In the genomic region with DNA sequence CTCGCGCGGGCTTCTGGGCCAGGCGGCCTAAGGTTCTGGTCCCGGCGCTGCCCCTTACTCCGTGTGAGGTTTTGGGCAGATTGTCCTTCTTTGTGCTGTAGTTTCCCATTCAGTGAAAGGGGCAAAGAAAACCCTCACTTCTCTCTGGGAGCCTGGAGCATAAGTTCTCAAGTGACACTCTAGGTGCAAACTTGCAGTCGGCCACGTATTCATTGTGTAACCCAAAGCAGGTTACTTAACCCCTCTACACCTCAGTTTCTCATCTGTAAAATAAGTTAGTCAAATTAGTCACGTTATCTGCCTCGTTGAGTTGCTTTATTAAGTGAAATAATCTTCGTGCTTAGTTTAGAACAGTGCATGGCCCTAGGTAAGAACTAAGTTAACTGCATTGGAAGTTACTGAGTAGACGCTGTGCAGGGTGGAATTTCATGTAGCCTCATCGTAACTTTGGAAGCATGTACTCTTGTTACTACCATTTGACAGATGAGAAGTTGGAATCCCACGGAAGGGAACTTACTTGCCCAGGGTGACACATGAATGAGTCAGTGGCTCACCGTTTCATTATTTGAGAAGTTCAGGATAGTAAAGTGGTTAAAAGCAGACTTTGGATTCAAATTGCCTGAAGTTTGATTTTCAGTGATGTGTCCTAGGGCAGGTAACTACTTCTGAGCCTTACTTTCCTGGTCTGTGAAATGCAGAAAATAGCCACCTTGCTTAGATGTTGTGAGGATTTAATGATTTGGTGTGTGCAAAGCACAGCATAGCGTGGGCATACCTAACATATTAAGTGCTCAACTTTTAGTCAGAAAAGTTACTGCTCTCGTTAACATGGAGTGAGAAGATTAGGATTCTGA, we compare ENCODE assay signal across 8 cellular contexts. TPM values are rescaled to one million over a fixed set of nuclear protein-coding genes. Genes with fewer than 3 reads are reported as not detected.
DNase-seq lines count a peak whose midpoint lies in the region; ATAC-seq, FAIRE-seq and TF ChIP-seq lines count a peak whose summit lies in the region.

No MANE protein-coding gene starts in this region.

- in situ Hi-C loops in KBM-7 (cut with MboI; ENCODE audit: low pct_unique_long_range_greater_than_20kb, low sequenced_read_pairs) = no loop called here

- BruUV-seq in Calu3 (replicated peaks; lab: Mats Ljungman, UMichigan) = TSS peak; percentile 56

- no peaks in the 10 kb centered on the region for H3K27me3 ChIP-seq in adipocyte (replicated peaks; ENCODE audit: control insufficient read depth, insufficient read depth, low read length)
- no peaks in the 10 kb centered on the region for H3K27me3 ChIP-seq in keratinocyte (ENCODE audit: control insufficient read depth, extremely low read depth, insufficient read depth, low read length)
- no peaks in the 10 kb centered on the region for H3K27me3 ChIP-seq in stomach smooth muscle (ENCODE audit: control insufficient read depth in 1 of 2, insufficient read depth in 2 of 2, low read length in 2 of 2)

- H3K9me1 ChIP-seq in keratinocyte (ENCODE audit: control insufficient read depth, extremely low read depth, insufficient read depth, low read length) = peaks cover 2% of the 10 kb centered on the region

- H3K9me3 ChIP-seq in adipocyte (ENCODE audit: control insufficient read depth, low read length) (no peaks in the 10 kb centered on the region), keratinocyte (ENCODE audit: control insufficient read depth, low read depth, low read length) (no peaks in the 10 kb centered on the region), stomach smooth muscle (ENCODE audit: control insufficient read depth in 2 of 2, low read length in 2 of 2) (no peaks in the 10 kb centered on the region)

- no peak for TF ChIP-seq CTCF in Calu3 (IDR thresholded peaks at IDR 0.05; ENCODE audit: unreplicated experiment)
- no peak for TF ChIP-seq CTCF in keratinocyte (optimal IDR thresholded peaks at IDR 0.05 in 1 of 3, IDR thresholded peaks at IDR 0.05 in 1 of 3, conservative IDR thresholded peaks at IDR 0.05 in 1 of 3; ENCODE audit: extremely low read depth in 1 of 3, insufficient read depth in 2 of 3, low read length in 3 of 3)

- peaks cover 54% of the 10 kb centered on the region for H3K79me2 ChIP-seq in keratinocyte (ENCODE audit: control insufficient read depth, insufficient read depth, low read length)

- peak overlapping the region; percentile 77 for H3K4me3 Mint-ChIP-seq in Calu3 (ENCODE audit: low read depth, unreplicated experiment)

- peak overlapping the region; percentile 100 for H3K9ac ChIP-seq in adipocyte (ENCODE audit: low read length)
- H3K9ac ChIP-seq in keratinocyte (ENCODE audit: control insufficient read depth, extremely low read depth, insufficient read depth, low read length) = peak overlapping the region; percentile 94
- peak overlapping the region; percentile 94 to 96 for H3K9ac ChIP-seq in stomach smooth muscle (ENCODE audit: low read length in 2 of 2)

- DNase-seq in Calu3 (no peak), KBM-7 (peak; percentile 44), adipocyte (ENCODE audit: low read depth) (peak; percentile 68), keratinocyte (ENCODE audit: low read depth, low spot score) (peak; percentile 26), retina (no peak)

- H3K4me1 Mint-ChIP-seq in Calu3 (ENCODE audit: low read depth, unreplicated experiment) = peaks cover 36% of the 10 kb centered on the region

- CTCF ChIA-PET in Calu3 (lab: Charles Lee) = interaction anchor here (2.0 to 2.5 kb wide), 3 partner anchors 12 to 85 kb away, joined by 10 to 19 read pairs (median 10); partner anchors contain the start of gene RBL1

- peak overlapping the region; percentile 80 for H3K4me2 ChIP-seq in keratinocyte (ENCODE audit: control insufficient read depth, extremely low read depth, insufficient read depth, low read depth, low read length)

- ATAC-seq in GM21423 (IDR thresholded peaks at IDR 0.05; ENCODE audit: unreplicated experiment) = no peak
- no peak for ATAC-seq in HG03460 (IDR thresholded peaks at IDR 0.05; ENCODE audit: unreplicated experiment)

- no peaks in the 10 kb centered on the region for H3K27me3 Mint-ChIP-seq in Calu3 (ENCODE audit: unreplicated experiment)

- dilution Hi-C loops in keratinocyte (cut with MboI; ENCODE audit: extremely low pct_ligation_motif_present, low sequenced_read_pairs) = no loop called here

- peaks cover 11% of the 10 kb centered on the region for H4K20me1 ChIP-seq in keratinocyte (ENCODE audit: control insufficient read depth, extremely low read depth, insufficient read depth, low read length)

- peak; percentile 86 for FAIRE-seq in keratinocyte (lab: Jason Lieb, UNC)

- H3K9me3 Mint-ChIP-seq in Calu3 (ENCODE audit: low read depth, unreplicated experiment) = no peaks in the 10 kb centered on the region

- intact Hi-C loops in Calu3 (cut with micrococcal nuclease; ENCODE audit: unreplicated experiment) = loop anchor here (5.0 kb wide), 1 partner anchor 83 kb away; the partner anchor contains the start of gene RBL1

- peaks cover 17% of the 10 kb centered on the region for H3K36me3 ChIP-seq in adipocyte (ENCODE audit: control insufficient read depth, insufficient read depth, low read length, severe bottlenecking)
- H3K36me3 ChIP-seq in keratinocyte (ENCODE audit: control insufficient read depth in 2 of 2, extremely low read depth in 1 of 2, insufficient read depth in 2 of 2, low read length in 2 of 2) = peaks cover 7 to 17% of the 10 kb centered on the region in 2 experiments
- H3K36me3 ChIP-seq in stomach smooth muscle (ENCODE audit: control insufficient read depth in 2 of 2, insufficient read depth in 2 of 2, low read length in 2 of 2) = peaks cover 2 to 3% of the 10 kb centered on the region in 2 donors

- H3K27ac ChIP-seq in keratinocyte (ENCODE audit: control insufficient read depth, insufficient read depth, low read length) (peak overlapping the region; percentile 91), stomach smooth muscle (ENCODE audit: low read length) (peak overlapping the region; percentile 95)

- peaks cover 63% of the 10 kb centered on the region for H3K36me3 Mint-ChIP-seq in Calu3 (ENCODE audit: insufficient read depth, unreplicated experiment)

- peak overlapping the region; percentile 100 for H3K27ac Mint-ChIP-seq in Calu3 (ENCODE audit: unreplicated experiment)

- peaks cover 23% of the 10 kb centered on the region for H3K4me1 ChIP-seq in adipocyte (ENCODE audit: control insufficient read depth, insufficient read depth, low read length)
- H3K4me1 ChIP-seq in keratinocyte (ENCODE audit: control insufficient read depth, extremely low read depth, insufficient read depth, low read length) = peaks cover 10% of the 10 kb centered on the region
- H3K4me1 ChIP-seq in stomach smooth muscle (ENCODE audit: control insufficient read depth, insufficient read depth, low read length) = peaks cover 13% of the 10 kb centered on the region

- H2AFZ ChIP-seq in keratinocyte (ENCODE audit: control insufficient read depth, low read length) = no peak overlapping the region

- peak overlapping the region; percentile 86 for H3K4me3 ChIP-seq in adipocyte (ENCODE audit: low read length)
- H3K4me3 ChIP-seq in keratinocyte (ENCODE audit: control insufficient read depth in 2 of 3, extremely low read depth in 1 of 3, insufficient read depth in 2 of 3, low read depth in 1 of 3, low read length in 3 of 3) = peak overlapping the region; percentile 56 to 99 (median 62)
- peak overlapping the region; percentile 91 to 93 for H3K4me3 ChIP-seq in stomach smooth muscle (ENCODE audit: low read length in 2 of 2)

RNA-seq across cellular contexts. Expression of gene MROH8, which starts 0.6 kb away (rescaled TPM):
- 1.4 and 2.7 TPM in 2 replicates for total RNA-seq in Calu3 (2022)
- 0.39 to 0.73 TPM (median 0.46 TPM) in 3 replicates for polyA plus RNA-seq in keratinocyte
- not detected for polyA plus RNA-seq in keratinocyte (2011; ENCODE audit: low read depth)
- polyA plus RNA-seq in keratinocyte (2011; cell fraction: cytosol; rRNA removed) = 0.12 and 0.52 TPM in 2 replicates
- 0.24 and 0.97 TPM in 2 replicates for polyA plus RNA-seq in keratinocyte (2011; cell fraction: nucleus; rRNA removed)
- 0.19 and 0.20 TPM in 2 replicates for polyA plus RNA-seq in keratinocyte (2012; ENCODE audit: low replicate concordance)
- 0.26 to 1.0 TPM (median 0.30 TPM) in 3 replicates for polyA minus RNA-seq in keratinocyte
- polyA minus RNA-seq in keratinocyte (2011; cell fraction: cytosol; rRNA and poly(A)+ RNA removed) = not detected
- 0.21 and 1.0 TPM in 2 replicates for polyA minus RNA-seq in keratinocyte (2011; cell fraction: nucleus; rRNA and poly(A)+ RNA removed)

RNA-seq across cellular contexts. Expression of gene RPN2, which starts 0.8 kb away (rescaled TPM):
- 508 and 522 TPM in 2 replicates for total RNA-seq in Calu3 (2022)
- polyA plus RNA-seq in keratinocyte = 220 to 325 TPM (median 257 TPM) in 3 replicates
- polyA plus RNA-seq in keratinocyte (2011; ENCODE audit: low read depth) = 168 TPM
- 122 and 162 TPM in 2 replicates for polyA plus RNA-seq in keratinocyte (2011; cell fraction: cytosol; rRNA removed)
- polyA plus RNA-seq in keratinocyte (2011; cell fraction: nucleus; rRNA removed) = 306 and 307 TPM in 2 replicates
- 106 and 153 TPM in 2 replicates for polyA plus RNA-seq in keratinocyte (2012; ENCODE audit: low replicate concordance)
- polyA minus RNA-seq in keratinocyte = 173 to 338 TPM (median 256 TPM) in 3 replicates
- 257 TPM for polyA minus RNA-seq in keratinocyte (2011; cell fraction: cytosol; rRNA and poly(A)+ RNA removed)
- 175 and 214 TPM in 2 replicates for polyA minus RNA-seq in keratinocyte (2011; cell fraction: nucleus; rRNA and poly(A)+ RNA removed)

Comparison
In these comparisons a context has a peak if more than half of its experiments do, and no peak if none do; other contexts are left out.
1. DNase-seq: peak in KBM-7 (single experiment), adipocyte (single experiment) and keratinocyte (single experiment); none in Calu3 (single experiment) and retina (single experiment).
2. Peak in every context shown above with its lines, with median percentiles within 50 percentile points of each other: H3K4me3 ChIP-seq and H3K9ac ChIP-seq.